In the genomic region with DNA sequence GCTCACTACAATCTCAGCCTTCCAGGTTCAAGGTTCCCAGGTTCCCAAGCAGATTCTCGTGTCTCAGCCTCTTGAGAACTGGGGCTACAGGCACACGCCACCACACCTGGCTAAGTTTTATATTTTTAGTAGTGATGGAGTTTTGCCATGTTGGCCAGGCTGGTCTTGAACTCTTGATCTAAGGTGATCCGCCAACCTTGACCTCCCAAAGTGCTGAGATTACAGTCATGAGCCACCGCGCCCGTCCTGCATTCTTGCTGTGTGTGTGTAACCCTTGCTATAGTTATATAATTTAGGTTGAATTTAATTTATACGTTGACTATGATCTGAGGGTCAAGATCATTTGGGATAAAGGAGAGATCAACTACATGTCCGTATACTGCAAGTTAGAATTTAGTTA, we compare ENCODE assay signal across 11 cellular contexts. TPM values are rescaled to one million over a fixed set of nuclear protein-coding genes. Genes with fewer than 3 reads are reported as not detected.
A peak's percentile ranks its signal among the peaks of the same experiment; 100 is the strongest.
DNase-seq lines count a peak whose midpoint lies in the region; ATAC-seq, FAIRE-seq and TF ChIP-seq lines count a peak whose summit lies in the region.
"Had no signal": no experiment of that assay in that cellular context is flagged by ENCODE, and none has a peak within 500 bp of the region (broad histone marks: within the 10 kb centered on the region; RNA-seq: fewer than 3 reads in every experiment).

No MANE protein-coding gene starts in this region.

- H3K36me3 ChIP-seq in HepG2 (replicated peaks in 1 of 2; ENCODE audit: control insufficient read depth in 1 of 2, insufficient read depth in 2 of 2, low read length in 2 of 2), result no peaks in the 10 kb centered on the region
- H3K36me3 ChIP-seq in right lobe of liver, result no peaks in the 10 kb centered on the region
- no peaks in the 10 kb centered on the region for H3K36me3 ChIP-seq in upper lobe of right lung
- no peaks in the 10 kb centered on the region for H3K36me3 ChIP-seq in prostate gland
- no peaks in the 10 kb centered on the region for H3K36me3 ChIP-seq in Peyer's patch
- H3K36me3 ChIP-seq: cardiac muscle cell had no signal

- BruUV-seq in HepG2 (replicated peaks; lab: Mats Ljungman, UMichigan), result no TSS peak

- H3K27ac Mint-ChIP-seq in activated T-helper 2 cell treated with anti-CD3 and anti-CD28 coated beads, Interferon-gamma antibody, Interleukin-2, Interleukin-4, amounts not matched to agents 10 μg/mL and 5 μg/mL and 100 μg/mL, durations not matched to agents 14 hours and 24 hours and 36 hours, result no peak overlapping the region
- peak overlapping the region; percentile 74 for H3K27ac Mint-ChIP-seq in mesothelial cell of epicardium

- peaks cover 32% of the 10 kb centered on the region for H3K4me1 ChIP-seq in HepG2 (ENCODE audit: insufficient read depth, low read length)
- peaks cover 0 to 17% (median 4%) of the 10 kb centered on the region in 4 donors for H3K4me1 ChIP-seq in right lobe of liver
- peaks cover 19% of the 10 kb centered on the region for H3K4me1 ChIP-seq in upper lobe of right lung
- H3K4me1 ChIP-seq in prostate gland (replicated peaks), result peaks cover 8% of the 10 kb centered on the region
- H3K4me1 ChIP-seq in Peyer's patch, result peaks cover 0 to 11% (median 8%) of the 10 kb centered on the region in 4 donors

- peaks cover 6 to 39% of the 10 kb centered on the region in 2 experiments for H3K27me3 ChIP-seq in HepG2 (ENCODE audit: control insufficient read depth in 1 of 2, insufficient read depth in 2 of 2, low read length in 2 of 2)
- peaks cover 7 to 20% of the 10 kb centered on the region in 2 donors for H3K27me3 ChIP-seq in right lobe of liver
- H3K27me3 ChIP-seq in upper lobe of right lung, result peaks cover 32% of the 10 kb centered on the region
- peaks cover 13% of the 10 kb centered on the region for H3K27me3 ChIP-seq in prostate gland (replicated peaks; ENCODE audit: insufficient read depth)
- H3K27me3 ChIP-seq in Peyer's patch, result peaks cover 0 to 22% of the 10 kb centered on the region in 2 donors

- H4K20me1 ChIP-seq in HepG2 (ENCODE audit: insufficient read depth, low read length), result no peaks in the 10 kb centered on the region

- no peak for TF ChIP-seq RAD21 in HepG2 (CRISPR knock-in tag; IDR thresholded peaks at IDR 0.05)

- 60% methylated on average over 8 of the region's 8 CpGs for WGBS in HepG2 (ENCODE audit: low lambda C conversion rate)
- 80% methylated on average over 7 of the region's 8 CpGs for WGBS in right lobe of liver (ENCODE audit: insufficient coverage, low coverage, low lambda C conversion rate, missing lambda C conversion rate)
- 89% methylated on average over 8 of the region's 8 CpGs for WGBS in prostate gland

- TF ChIP-seq POLR2A in HepG2 (IDR thresholded peaks at IDR 0.05; ENCODE audit: insufficient read depth in 1 of 2, low read depth in 2 of 2, low read length in 2 of 2) (no peak), right lobe of liver (IDR thresholded peaks at IDR 0.05) (no peak), prostate gland (IDR thresholded peaks at IDR 0.05) (no peak), Peyer's patch (IDR thresholded peaks at IDR 0.05) (no peak)

- FAIRE-seq in HepG2 (lab: Jason Lieb, UNC), result no peak

- intact Hi-C loops in HepG2 (cut with micrococcal nuclease; ENCODE audit: unreplicated experiment), result loop anchor here (2.0 kb wide), 1 partner anchor 35 kb away; a partner anchor contains a TSS
- intact Hi-C loops in right lobe of liver (cut with DNase I), result no loop called here
- intact Hi-C loops in activated T-helper 2 cell treated with anti-CD3 and anti-CD28 coated beads, Interferon-gamma antibody, Interleukin-2, Interleukin-4, amounts not matched to agents 10 μg/mL and 5 μg/mL and 100 μg/mL, durations not matched to agents 14 hours and 24 hours and 36 hours (cut with micrococcal nuclease), result loop anchor here (2.0 to 5.0 kb wide), 2 partner anchors 73 to 419 kb away; a partner anchor contains a TSS
- intact Hi-C loops in upper lobe of right lung (cut with DNase I), result no loop called here
- intact Hi-C loops in prostate gland (cut with DNase I), result loop anchor here (2.0 kb wide), 1 partner anchor 167 kb away; no protein-coding TSS in a partner anchor

- ATAC-seq in HepG2 (no peak), right lobe of liver (no peak), upper lobe of right lung (no peak)
- ATAC-seq: mucosa of descending colon had no signal

- peak overlapping the region; percentile 82 for H3K4me2 ChIP-seq in HepG2 (ENCODE audit: low read depth, low read length)

- no peaks in the 10 kb centered on the region for H3K79me2 ChIP-seq in HepG2 (ENCODE audit: insufficient read depth, low read length)

- TF ChIP-seq EP300 in HepG2 (IDR thresholded peaks at IDR 0.05; ENCODE audit: low read depth in 2 of 2, low read length in 2 of 2), result no peak
- TF ChIP-seq EP300 in HepG2 (CRISPR knock-in tag; IDR thresholded peaks at IDR 0.05; ENCODE audit: borderline replicate concordance), result no peak

- in situ Hi-C loops in HepG2 (cut with HindIII; ENCODE audit: extremely low pct_ligation_motif_present, low pct_unique_long_range_greater_than_20kb), result loop anchor here (5.0 kb wide), 2 partner anchors 164 to 194 kb away; a partner anchor contains a TSS

- H3K9ac ChIP-seq in HepG2 (ENCODE audit: insufficient read depth, low read depth, low read length), result no peak overlapping the region

- TF ChIP-seq CTCF in HepG2 (CRISPR knock-in tag; IDR thresholded peaks at IDR 0.05) (no peak), right lobe of liver (IDR thresholded peaks at IDR 0.05) (no peak), mesothelial cell of epicardium (IDR thresholded peaks at IDR 0.05; ENCODE audit: unreplicated experiment) (no peak), upper lobe of right lung (IDR thresholded peaks at IDR 0.05) (no peak), prostate gland (IDR thresholded peaks at IDR 0.05) (no peak), Peyer's patch (IDR thresholded peaks at IDR 0.05) (no peak)

- POLR2A ChIA-PET in HepG2 (lab: Yijun Ruan, JAX), result interaction anchor here (0.7 to 2.5 kb wide), 2 partner anchors 36 to 191 kb away, joined by 5 to 14 read pairs; a partner anchor contains a TSS

- CTCF ChIA-PET in HepG2 (lab: Yijun Ruan, JAX; ENCODE audit: low intra/inter-chr PET ratio, low total read pairs), result interaction anchor here (2.4 to 4.5 kb wide), 2 partner anchors 73 to 166 kb away, joined by 14 to 45 read pairs; a partner anchor contains a TSS

- no peaks in the 10 kb centered on the region for H3K9me3 Mint-ChIP-seq in activated T-helper 2 cell treated with anti-CD3 and anti-CD28 coated beads, Interferon-gamma antibody, Interleukin-2, Interleukin-4, amounts not matched to agents 10 μg/mL and 5 μg/mL and 100 μg/mL, durations not matched to agents 14 hours and 24 hours and 36 hours
- no peaks in the 10 kb centered on the region for H3K9me3 Mint-ChIP-seq in mesothelial cell of epicardium

- H3K27me3 Mint-ChIP-seq in activated T-helper 2 cell treated with anti-CD3 and anti-CD28 coated beads, Interferon-gamma antibody, Interleukin-2, Interleukin-4, amounts not matched to agents 10 μg/mL and 5 μg/mL and 100 μg/mL, durations not matched to agents 14 hours and 24 hours and 36 hours (ENCODE audit: low read depth), result peaks cover 47% of the 10 kb centered on the region
- H3K27me3 Mint-ChIP-seq in mesothelial cell of epicardium (ENCODE audit: low read depth), result peaks cover 60% of the 10 kb centered on the region

- H3K36me3 Mint-ChIP-seq in activated T-helper 2 cell treated with anti-CD3 and anti-CD28 coated beads, Interferon-gamma antibody, Interleukin-2, Interleukin-4, amounts not matched to agents 10 μg/mL and 5 μg/mL and 100 μg/mL, durations not matched to agents 14 hours and 24 hours and 36 hours (ENCODE audit: low read depth), result no peaks in the 10 kb centered on the region
- H3K36me3 Mint-ChIP-seq in mesothelial cell of epicardium, result no peaks in the 10 kb centered on the region

- H3K4me3 Mint-ChIP-seq in activated T-helper 2 cell treated with anti-CD3 and anti-CD28 coated beads, Interferon-gamma antibody, Interleukin-2, Interleukin-4, amounts not matched to agents 10 μg/mL and 5 μg/mL and 100 μg/mL, durations not matched to agents 14 hours and 24 hours and 36 hours (ENCODE audit: low read depth), result peak overlapping the region; percentile 68
- H3K4me3 Mint-ChIP-seq in mesothelial cell of epicardium, result peak overlapping the region; percentile 36

- no peaks in the 10 kb centered on the region for H3K9me3 ChIP-seq in HepG2 (ENCODE audit: low read length)
- no peaks in the 10 kb centered on the region for H3K9me3 ChIP-seq in right lobe of liver
- no peaks in the 10 kb centered on the region for H3K9me3 ChIP-seq in upper lobe of right lung
- H3K9me3 ChIP-seq in prostate gland, result no peaks in the 10 kb centered on the region
- H3K9me3 ChIP-seq in Peyer's patch, result no peaks in the 10 kb centered on the region
- H3K9me3 ChIP-seq: mucosa of descending colon had no signal

- DNase-seq in HepG2 (ENCODE audit: low spot score) (no peak), right lobe of liver (no peak), mesothelial cell of epicardium (ENCODE audit: low spot score in 2 of 2, unreplicated experiment in 2 of 2) (no peak), upper lobe of right lung (no peak), prostate gland (ENCODE audit: low spot score) (no peak), NCI-H82 treated with DMSO at 0.1 percent for 48 hours (lab: John Stamatoyannopoulos, UW; ENCODE audit: unreplicated experiment) (no peak), Peyer's patch (no peak)
- no peak for DNase-seq in activated T-helper 2 cell treated with anti-CD3 and anti-CD28 coated beads, Interferon-gamma antibody, Interleukin-2, Interleukin-4, amounts not matched to agents 10 μg/mL and 5 μg/mL and 100 μg/mL, durations not matched to agents 14 hours and 24 hours and 36 hours (ENCODE audit: low spot score)
- DNase-seq: NCI-H526 treated with DMSO at 0.1 percent for 48 hours had no signal

- H3K4me3 ChIP-seq in HepG2 (replicated peaks in 1 of 3; ENCODE audit: insufficient read depth in 1 of 3, low read depth in 2 of 3, low read length in 3 of 3), result peak overlapping the region in 2 of 3 experiments; percentile 28 to 47; a peak in 4 of 6 replicates
- H3K4me3 ChIP-seq in right lobe of liver, result no peak overlapping the region
- H3K4me3 ChIP-seq in upper lobe of right lung, result peak overlapping the region; percentile 42
- H3K4me3 ChIP-seq in prostate gland, result no peak overlapping the region
- H3K4me3 ChIP-seq in Peyer's patch, result no peak overlapping the region
- H3K4me3 ChIP-seq: cardiac muscle cell, mucosa of descending colon had no signal

- H3K4me1 Mint-ChIP-seq in activated T-helper 2 cell treated with anti-CD3 and anti-CD28 coated beads, Interferon-gamma antibody, Interleukin-2, Interleukin-4, amounts not matched to agents 10 μg/mL and 5 μg/mL and 100 μg/mL, durations not matched to agents 14 hours and 24 hours and 36 hours (ENCODE audit: low read depth), result peaks cover 14% of the 10 kb centered on the region
- peaks cover 18% of the 10 kb centered on the region for H3K4me1 Mint-ChIP-seq in mesothelial cell of epicardium

- H3K27ac ChIP-seq in HepG2 (ENCODE audit: extremely low read length, insufficient read depth, low read length), result no peak overlapping the region
- H3K27ac ChIP-seq in right lobe of liver, result no peak overlapping the region
- H3K27ac ChIP-seq in upper lobe of right lung, result peak overlapping the region; percentile 75
- no peak overlapping the region for H3K27ac ChIP-seq in prostate gland
- H3K27ac ChIP-seq in Peyer's patch, result no peak overlapping the region
- H3K27ac ChIP-seq: cardiac muscle cell had no signal

- peak overlapping the region; percentile 70 for H2AFZ ChIP-seq in HepG2 (ENCODE audit: low read length)

RNA-seq across cellular contexts. Expression of a gene that starts 29.3 kb away (rescaled TPM):
- 0.07 TPM in 1 of 2 replicates, not detected in the other for total RNA-seq in HepG2 (2016; rRNA removed; fragmentation: Illumina TruSeq; extraction: Trizol)
- total RNA-seq in HepG2 (2016; cell fraction: cytosol; rRNA removed; fragmentation: Illumina TruSeq; extraction: Trizol; ENCODE audit: low read depth), result not detected in 2 replicates
- total RNA-seq in HepG2 (2016; cell fraction: insoluble cytoplasmic fraction; rRNA removed; fragmentation: Illumina TruSeq; extraction: Trizol), result 0.28 TPM in 1 of 2 replicates, not detected in the other
- 0.24 and 0.25 TPM in 2 replicates for total RNA-seq in HepG2 (2016; cell fraction: membrane; rRNA removed; fragmentation: Illumina TruSeq; extraction: Trizol)
- 0.44 and 0.96 TPM in 2 replicates for total RNA-seq in HepG2 (2016; cell fraction: nucleus; rRNA removed; fragmentation: Illumina TruSeq; extraction: Trizol)
- 2.2 and 2.4 TPM in 2 replicates for polyA plus RNA-seq in HepG2 (2011; rRNA removed)
- polyA plus RNA-seq in HepG2 (2011; cell fraction: cytosol; rRNA removed), result 0.49 and 2.1 TPM in 2 replicates
- polyA plus RNA-seq in HepG2 (2011; cell fraction: nucleus; rRNA removed), result 10.4 and 24.0 TPM in 2 replicates
- 2.3 and 3.0 TPM in 2 replicates for polyA plus RNA-seq in HepG2 (2012)
- polyA plus RNA-seq in HepG2 (2016; cell fraction: cytosol; fragmentation: Illumina TruSeq; extraction: Trizol; ENCODE audit: low read depth), result 0.10 and 0.23 TPM in 2 replicates
- polyA plus RNA-seq in HepG2 (2016; cell fraction: insoluble cytoplasmic fraction; fragmentation: Illumina TruSeq; extraction: Trizol; ENCODE audit: low read depth), result 0.28 TPM in 1 of 2 replicates, not detected in the other
- 0.50 TPM in 1 of 2 replicates, not detected in the other for polyA plus RNA-seq in HepG2 (2016; cell fraction: membrane; fragmentation: Illumina TruSeq; extraction: Trizol; ENCODE audit: low read depth)
- 0.48 and 0.88 TPM in 2 replicates for polyA plus RNA-seq in HepG2 (2016; cell fraction: nucleus; fragmentation: Illumina TruSeq; extraction: Trizol; ENCODE audit: insufficient read depth, low read depth)
- polyA minus RNA-seq in HepG2 (2011; rRNA and poly(A)+ RNA removed; ENCODE audit: low replicate concordance), result 1.2 TPM in 1 of 2 replicates, not detected in the other
- not detected in 2 replicates for polyA minus RNA-seq in HepG2 (2011; cell fraction: cytosol; rRNA and poly(A)+ RNA removed)
- polyA minus RNA-seq in HepG2 (2011; cell fraction: nucleus; rRNA and poly(A)+ RNA removed), result 1.2 and 1.7 TPM in 2 replicates
- 1 to 10 TPM in 5 of 6 experiments, under 1 TPM in 1; 0.80 to 3.6 (median 1.8) TPM for total RNA-seq in right lobe of liver
- total RNA-seq in activated T-helper 2 cell treated with anti-CD3 and anti-CD28 coated beads, Interferon-gamma antibody, Interleukin-2, Interleukin-4, amounts not matched to agents 10 μg/mL and 5 μg/mL and 100 μg/mL, durations not matched to agents 14 hours and 24 hours and 36 hours, result 9.0 and 10.6 TPM in 2 replicates
- 26.0 to 26.7 TPM (median 26.4 TPM) in 3 replicates for total RNA-seq in mesothelial cell of epicardium
- total RNA-seq in upper lobe of right lung, result 12.6 TPM
- total RNA-seq in prostate gland, result 10 to 100 TPM; 18.0 to 30.6 TPM
- total RNA-seq in Peyer's patch, result 10 to 100 TPM in 2 of 4 donors, 1 to 10 TPM in 2; 3.6 to 49.5 (median 16.1) TPM

RNA-seq across cellular contexts. Expression of a gene that starts 35.7 kb away (rescaled TPM):
- total RNA-seq in HepG2 (2016; rRNA removed; fragmentation: Illumina TruSeq; extraction: Trizol), result 6.8 and 10.1 TPM in 2 replicates
- 2.0 and 2.6 TPM in 2 replicates for total RNA-seq in HepG2 (2016; cell fraction: cytosol; rRNA removed; fragmentation: Illumina TruSeq; extraction: Trizol; ENCODE audit: low read depth)
- total RNA-seq in HepG2 (2016; cell fraction: insoluble cytoplasmic fraction; rRNA removed; fragmentation: Illumina TruSeq; extraction: Trizol), result 5.6 and 10.3 TPM in 2 replicates
- total RNA-seq in HepG2 (2016; cell fraction: membrane; rRNA removed; fragmentation: Illumina TruSeq; extraction: Trizol), result 4.5 and 5.1 TPM in 2 replicates
- total RNA-seq in HepG2 (2016; cell fraction: nucleus; rRNA removed; fragmentation: Illumina TruSeq; extraction: Trizol), result 15.8 and 18.9 TPM in 2 replicates
- polyA plus RNA-seq in HepG2 (2011; rRNA removed), result 7.5 and 8.7 TPM in 2 replicates
- 2.1 and 2.7 TPM in 2 replicates for polyA plus RNA-seq in HepG2 (2011; cell fraction: cytosol; rRNA removed)
- 19.4 and 25.6 TPM in 2 replicates for polyA plus RNA-seq in HepG2 (2011; cell fraction: nucleus; rRNA removed)
- 6.6 and 7.1 TPM in 2 replicates for polyA plus RNA-seq in HepG2 (2012)
- 1.8 and 2.2 TPM in 2 replicates for polyA plus RNA-seq in HepG2 (2016; cell fraction: cytosol; fragmentation: Illumina TruSeq; extraction: Trizol; ENCODE audit: low read depth)
- 7.1 and 7.6 TPM in 2 replicates for polyA plus RNA-seq in HepG2 (2016; cell fraction: insoluble cytoplasmic fraction; fragmentation: Illumina TruSeq; extraction: Trizol; ENCODE audit: low read depth)
- 3.7 and 3.8 TPM in 2 replicates for polyA plus RNA-seq in HepG2 (2016; cell fraction: membrane; fragmentation: Illumina TruSeq; extraction: Trizol; ENCODE audit: low read depth)
- polyA plus RNA-seq in HepG2 (2016; cell fraction: nucleus; fragmentation: Illumina TruSeq; extraction: Trizol; ENCODE audit: insufficient read depth, low read depth), result 45.5 and 49.8 TPM in 2 replicates
- 1.6 and 4.0 TPM in 2 replicates for polyA minus RNA-seq in HepG2 (2011; rRNA and poly(A)+ RNA removed; ENCODE audit: low replicate concordance)
- 2.7 and 4.0 TPM in 2 replicates for polyA minus RNA-seq in HepG2 (2011; cell fraction: cytosol; rRNA and poly(A)+ RNA removed)
- polyA minus RNA-seq in HepG2 (2011; cell fraction: nucleus; rRNA and poly(A)+ RNA removed), result 14.8 and 19.6 TPM in 2 replicates
- total RNA-seq in right lobe of liver, result 1 to 10 TPM; 2.6 to 4.7 (median 3.6) TPM
- 10.5 and 10.8 TPM in 2 replicates for total RNA-seq in activated T-helper 2 cell treated with anti-CD3 and anti-CD28 coated beads, Interferon-gamma antibody, Interleukin-2, Interleukin-4, amounts not matched to agents 10 μg/mL and 5 μg/mL and 100 μg/mL, durations not matched to agents 14 hours and 24 hours and 36 hours
- total RNA-seq in mesothelial cell of epicardium, result 32.8 to 37.3 TPM (median 34.4 TPM) in 3 replicates
- total RNA-seq in upper lobe of right lung, result 13.3 TPM
- total RNA-seq in prostate gland, result 10 to 100 TPM; 12.3 to 22.9 TPM
- total RNA-seq in Peyer's patch, result 10 to 100 TPM; 16.5 to 33.8 (median 17.3) TPM

Comparison
In these comparisons a context has a peak if more than half of its experiments do, and no peak if none do; other contexts are left out.
1. H3K4me3 ChIP-seq: peak in HepG2 (2 of 3) and upper lobe of right lung (single experiment); none in right lobe of liver (0 of 3), prostate gland (0 of 2) and Peyer's patch (0 of 4).
2. intact Hi-C loops: an anchor here in HepG2 (2.0 kb wide), activated T-helper 2 cell treated with anti-CD3 and anti-CD28 coated beads, Interferon-gamma antibody, Interleukin-2, Interleukin-4, amounts not matched to agents 10 μg/mL and 5 μg/mL and 100 μg/mL, durations not matched to agents 14 hours and 24 hours and 36 hours (2.0 to 5.0 kb wide) and prostate gland (2.0 kb wide); none called in right lobe of liver and upper lobe of right lung.